Comparison of ENCODE assay signal across 14 cellular contexts in the genomic region with DNA sequence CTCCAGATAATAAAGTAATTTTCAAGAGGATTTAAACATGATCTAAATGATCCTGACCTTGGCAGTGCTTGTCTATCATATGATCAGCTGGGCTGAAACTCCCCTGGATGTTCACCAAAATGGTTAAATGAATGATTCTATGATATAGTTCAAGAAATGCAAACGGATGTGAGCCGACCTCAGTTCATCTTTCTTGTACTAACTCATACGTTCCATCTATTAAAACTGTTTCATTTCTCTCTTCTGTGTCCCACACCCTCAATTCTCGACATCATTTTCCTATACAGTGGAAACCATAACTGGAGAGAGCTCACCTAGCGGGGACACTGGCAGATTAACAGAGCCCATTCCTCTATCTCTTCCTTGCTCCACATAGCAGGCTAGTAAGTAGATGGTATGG.
A peak's percentile ranks its signal among the peaks of the same experiment; 100 is the strongest.
DNase-seq lines count a peak whose midpoint lies in the region; ATAC-seq, FAIRE-seq and TF ChIP-seq lines count a peak whose summit lies in the region.
"Had no signal": no experiment of that assay in that cellular context is flagged by ENCODE, and none has a peak within 500 bp of the region (broad histone marks: within the 10 kb centered on the region; RNA-seq: fewer than 3 reads in every experiment).

No MANE protein-coding gene starts in this region.

- peaks cover 1% of the 10 kb centered on the region for H3K27me3 Mint-ChIP-seq in activated CD8-positive, alpha-beta T cell treated with anti-CD3 and anti-CD28 coated beads for 36 hours
- H3K27me3 Mint-ChIP-seq: activated naive CD8-positive, alpha-beta T cell treated with anti-CD3 and anti-CD28 coated beads, Interleukin-2, amount 10 ng/mL, durations not matched to agents 7 days and 5 days had no signal

- peak; percentile 12 for DNase-seq in GM10266 (ENCODE audit: extremely low spot score)
- no peak for DNase-seq in GM19239 (ENCODE audit: insufficient read length, low spot score)
- DNase-seq in effector memory CD4-positive, alpha-beta T cell: no peak
- no peak for DNase-seq in Karpas-422
- DNase-seq in UCSD-AML1 (lab: John Stamatoyannopoulos, UW; ENCODE audit: unreplicated experiment): no peak
- no peak for DNase-seq in activated CD8-positive, alpha-beta T cell treated with anti-CD3 and anti-CD28 coated beads for 36 hours
- DNase-seq: activated naive CD8-positive, alpha-beta T cell treated with anti-CD3 and anti-CD28 coated beads, Interleukin-2, amount 10 ng/mL, durations not matched to agents 7 days and 5 days; DMS153; sigmoid colon had no signal

- peak; percentile 65 for FAIRE-seq in GM19239 (lab: Jason Lieb, UNC)
- FAIRE-seq: A549, colon had no signal

- TF ChIP-seq CTCF in GM10266 (IDR thresholded peaks at IDR 0.05; ENCODE audit: control insufficient read depth, insufficient read depth, low read depth, missing control alignments): no peak
- no peak for TF ChIP-seq CTCF in activated CD8-positive, alpha-beta T cell treated with anti-CD3 and anti-CD28 coated beads for 36 hours (IDR thresholded peaks at IDR 0.05)

- H3K36me3 ChIP-seq in effector memory CD4-positive, alpha-beta T cell (ENCODE audit: control insufficient read depth, insufficient read depth, low read length): no peaks in the 10 kb centered on the region
- H3K36me3 ChIP-seq in Karpas-422 (ENCODE audit: insufficient read depth, low read length): peaks cover 17% of the 10 kb centered on the region; the same call in 1 of the 2 replicates
- H3K36me3 ChIP-seq: sigmoid colon had no signal

- no peaks in the 10 kb centered on the region for H4K20me1 ChIP-seq in Karpas-422 (ENCODE audit: insufficient read depth, low read depth, low read length)

- H3K9me2 ChIP-seq in Karpas-422 (replicated peaks; ENCODE audit: insufficient read depth, low read length): no peaks in the 10 kb centered on the region

- no peaks in the 10 kb centered on the region for H3K9me3 ChIP-seq in effector memory CD4-positive, alpha-beta T cell (ENCODE audit: control insufficient read depth, low read length)
- no peaks in the 10 kb centered on the region for H3K9me3 ChIP-seq in Karpas-422 (ENCODE audit: low read length)
- H3K9me3 ChIP-seq: A549, sigmoid colon had no signal

- no peaks in the 10 kb centered on the region for H3K36me3 Mint-ChIP-seq in activated CD8-positive, alpha-beta T cell treated with anti-CD3 and anti-CD28 coated beads for 36 hours (ENCODE audit: low read depth)
- H3K36me3 Mint-ChIP-seq: activated naive CD8-positive, alpha-beta T cell treated with anti-CD3 and anti-CD28 coated beads, Interleukin-2, amount 10 ng/mL, durations not matched to agents 7 days and 5 days had no signal

- H3K9ac ChIP-seq in Karpas-422 (ENCODE audit: low read length): no peak overlapping the region

- CTCF ChIA-PET in activated CD8-positive, alpha-beta T cell treated with anti-CD3 and anti-CD28 coated beads for 36 hours (lab: Charles Lee): no interaction called here

- ATAC-seq in HG02610 (IDR thresholded peaks at IDR 0.05; ENCODE audit: unreplicated experiment) (peak; percentile 65), HG03442 (IDR thresholded peaks at IDR 0.05; ENCODE audit: unreplicated experiment) (peak; percentile 48)
- no peak for ATAC-seq in activated CD8-positive, alpha-beta T cell treated with anti-CD3 and anti-CD28 coated beads for 36 hours
- ATAC-seq: A549, Panc1 had no signal

- POLR2A ChIA-PET in activated CD8-positive, alpha-beta T cell treated with anti-CD3 and anti-CD28 coated beads for 36 hours (lab: Charles Lee): no interaction called here

- no peaks in the 10 kb centered on the region for H3K4me1 Mint-ChIP-seq in activated CD8-positive, alpha-beta T cell treated with anti-CD3 and anti-CD28 coated beads for 36 hours (ENCODE audit: low read depth)
- H3K4me1 Mint-ChIP-seq: activated naive CD8-positive, alpha-beta T cell treated with anti-CD3 and anti-CD28 coated beads, Interleukin-2, amount 10 ng/mL, durations not matched to agents 7 days and 5 days had no signal

- intact Hi-C loops in activated CD8-positive, alpha-beta T cell treated with anti-CD3 and anti-CD28 coated beads for 36 hours (cut with micrococcal nuclease): no loop called here

- H3K4me2 ChIP-seq in Karpas-422 (ENCODE audit: low read depth, low read length, poor library complexity, severe bottlenecking): no peak overlapping the region
- H3K4me2 ChIP-seq: A549 had no signal

- H3K27me3 ChIP-seq in effector memory CD4-positive, alpha-beta T cell (replicated peaks; ENCODE audit: control insufficient read depth, insufficient read depth, low read length, poor library complexity, severe bottlenecking): no peaks in the 10 kb centered on the region
- H3K27me3 ChIP-seq in Karpas-422 (ENCODE audit: low read length): no peaks in the 10 kb centered on the region
- H3K27me3 ChIP-seq: sigmoid colon had no signal

- H3K9me3 Mint-ChIP-seq in activated CD8-positive, alpha-beta T cell treated with anti-CD3 and anti-CD28 coated beads for 36 hours: no peaks in the 10 kb centered on the region
- H3K9me3 Mint-ChIP-seq: activated naive CD8-positive, alpha-beta T cell treated with anti-CD3 and anti-CD28 coated beads, Interleukin-2, amount 10 ng/mL, durations not matched to agents 7 days and 5 days had no signal

- H3K27ac ChIP-seq in effector memory CD4-positive, alpha-beta T cell (ENCODE audit: insufficient read depth, low read length, poor library complexity, severe bottlenecking): no peak overlapping the region
- no peak overlapping the region for H3K27ac ChIP-seq in Karpas-422 (ENCODE audit: low read length)
- H3K27ac ChIP-seq: A549, sigmoid colon had no signal

- no peak overlapping the region for H2AFZ ChIP-seq in Karpas-422 (ENCODE audit: low read length)

- H3K4me1 ChIP-seq in effector memory CD4-positive, alpha-beta T cell (ENCODE audit: control insufficient read depth, insufficient read depth, low read length, poor library complexity, severe bottlenecking): no peaks in the 10 kb centered on the region
- H3K4me1 ChIP-seq in Karpas-422 (ENCODE audit: low read length): no peaks in the 10 kb centered on the region
- H3K4me1 ChIP-seq: A549 had no signal

- H3K79me2 ChIP-seq in Karpas-422 (ENCODE audit: low read length): no peaks in the 10 kb centered on the region

- H3K27ac Mint-ChIP-seq in activated CD8-positive, alpha-beta T cell treated with anti-CD3 and anti-CD28 coated beads for 36 hours: no peak overlapping the region
- H3K27ac Mint-ChIP-seq: activated naive CD8-positive, alpha-beta T cell treated with anti-CD3 and anti-CD28 coated beads, Interleukin-2, amount 10 ng/mL, durations not matched to agents 7 days and 5 days had no signal

- no peak overlapping the region for H3K4me3 Mint-ChIP-seq in activated CD8-positive, alpha-beta T cell treated with anti-CD3 and anti-CD28 coated beads for 36 hours
- H3K4me3 Mint-ChIP-seq: activated naive CD8-positive, alpha-beta T cell treated with anti-CD3 and anti-CD28 coated beads, Interleukin-2, amount 10 ng/mL, durations not matched to agents 7 days and 5 days had no signal

- no peak overlapping the region for H3K4me3 ChIP-seq in effector memory CD4-positive, alpha-beta T cell (ENCODE audit: insufficient read depth, low read depth, low read length, poor library complexity, severe bottlenecking)
- no peak overlapping the region for H3K4me3 ChIP-seq in Karpas-422 (ENCODE audit: low read length)
- H3K4me3 ChIP-seq: A549, sigmoid colon had no signal
